ENCODE assay signal across 9 cellular contexts in the genomic region with DNA sequence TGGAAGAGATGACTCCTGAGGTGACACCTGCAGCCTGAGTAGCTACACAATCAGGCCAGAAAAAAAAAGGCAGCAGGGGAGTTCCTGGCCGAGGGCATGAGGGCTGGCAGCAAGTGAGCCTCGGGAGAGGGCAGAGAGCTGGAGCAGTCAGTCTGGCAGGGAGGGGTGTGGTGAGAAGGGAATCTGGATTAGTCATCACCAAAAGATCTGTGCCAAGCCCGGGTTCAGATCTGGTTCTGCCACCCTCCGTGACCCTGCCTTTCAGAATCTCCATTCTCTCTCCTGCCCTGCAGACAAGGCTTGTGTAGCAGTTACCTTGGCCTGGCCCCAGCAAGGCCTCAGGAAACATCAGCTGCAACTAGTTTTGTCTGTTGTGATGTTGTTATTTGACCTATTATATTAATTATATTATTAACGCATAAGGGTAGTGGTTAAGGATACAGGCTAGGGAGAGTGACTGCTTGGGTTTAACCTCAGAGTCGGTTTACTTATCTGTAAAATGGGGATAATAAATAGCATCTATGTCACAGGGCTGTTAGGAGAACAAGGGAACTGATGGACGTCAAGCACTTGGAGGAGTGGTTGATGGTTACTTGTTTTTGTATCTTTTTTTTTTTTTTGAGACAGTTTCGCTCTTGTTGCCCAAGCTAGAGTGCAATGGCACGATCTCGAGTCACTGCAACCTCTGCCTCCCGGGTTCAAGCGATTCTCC. TPM values are rescaled to one million over a fixed set of nuclear protein-coding genes. Genes with fewer than 3 reads are reported as not detected.
DNase-seq lines count a peak whose midpoint lies in the region; ATAC-seq and TF ChIP-seq lines count a peak whose summit lies in the region.
"Had no signal": no experiment of that assay in that cellular context is flagged by ENCODE, and none has a peak within 500 bp of the region (broad histone marks: within the 10 kb centered on the region; RNA-seq: fewer than 3 reads in every experiment).

No MANE protein-coding gene starts in this region.

- no peaks in the 10 kb centered on the region for H3K9me3 Mint-ChIP-seq in activated CD4-positive, alpha-beta T cell treated with anti-CD3 and anti-CD28 coated beads for 36 hours (ENCODE audit: low read depth)
- no peaks in the 10 kb centered on the region for H3K9me3 Mint-ChIP-seq in activated CD8-positive, alpha-beta memory T cell treated with anti-CD3 and anti-CD28 coated beads, Interleukin-2, amount 10 ng/mL, durations not matched to agents 7 days and 5 days (ENCODE audit: low read depth)

- peaks cover 10% of the 10 kb centered on the region for H4K20me1 ChIP-seq in SK-N-SH (ENCODE audit: insufficient read depth)

- no peaks in the 10 kb centered on the region for H3K9me3 ChIP-seq in SK-N-SH
- H3K9me3 ChIP-seq in skeletal muscle tissue (ENCODE audit: control insufficient read depth in 3 of 3, low read length in 3 of 3) = no peaks in the 10 kb centered on the region
- H3K9me3 ChIP-seq: BLaER1 had no signal

- CTCF ChIA-PET in activated CD4-positive, alpha-beta T cell treated with anti-CD3 and anti-CD28 coated beads for 36 hours (lab: Charles Lee) = interaction anchor here (1.3 to 2.9 kb wide), 2 partner anchors 9 to 13 kb away, joined by 3 to 18 read pairs; no protein-coding TSS in a partner anchor
- CTCF ChIA-PET in SK-N-SH (lab: Yijun Ruan, JAX) = interaction anchor here (2.0 kb wide), 1 partner anchor 9 kb away, joined by 26 read pairs; no protein-coding TSS in a partner anchor
- CTCF ChIA-PET in activated CD8-positive, alpha-beta memory T cell treated with anti-CD3 and anti-CD28 coated beads, Interleukin-2, amount 10 ng/mL, durations not matched to agents 7 days and 5 days (lab: Charles Lee) = interaction anchor here (1.7 kb wide), 2 partner anchors 9 to 34 kb away, joined by 3 to 9 read pairs; no protein-coding TSS in a partner anchor

- WGBS in SK-N-SH (ENCODE audit: low lambda C conversion rate) = 61% methylated on average over 12 of the region's 12 CpGs

- intact Hi-C loops in activated CD4-positive, alpha-beta T cell treated with anti-CD3 and anti-CD28 coated beads for 36 hours (cut with DNase I, micrococcal nuclease) = loop anchor here in 1 of 2 experiments (10.0 kb wide), 2 partner anchors 468 to 1178 kb away; a partner anchor contains a TSS

- H3K4me1 Mint-ChIP-seq in activated CD4-positive, alpha-beta T cell treated with anti-CD3 and anti-CD28 coated beads for 36 hours = peaks cover 35% of the 10 kb centered on the region
- peaks cover 39% of the 10 kb centered on the region for H3K4me1 Mint-ChIP-seq in activated CD8-positive, alpha-beta memory T cell treated with anti-CD3 and anti-CD28 coated beads, Interleukin-2, amount 10 ng/mL, durations not matched to agents 7 days and 5 days

- POLR2A ChIA-PET in activated CD4-positive, alpha-beta T cell treated with anti-CD3 and anti-CD28 coated beads for 36 hours (lab: Charles Lee) = no interaction called here
- POLR2A ChIA-PET in SK-N-SH (lab: Yijun Ruan, JAX) = interaction anchor here (1.3 kb wide), 1 partner anchor 9 kb away, joined by 4 read pairs; no protein-coding TSS in a partner anchor

- no peak for TF ChIP-seq EP300 in SK-N-SH (IDR thresholded peaks at IDR 0.05; ENCODE audit: borderline replicate concordance in 1 of 2, low read depth in 1 of 2, low read length in 1 of 2)

- peak overlapping the region; percentile 44; the same call in 1 of the 2 replicates for H2AFZ ChIP-seq in SK-N-SH (ENCODE audit: low read depth)

- peaks cover 11% of the 10 kb centered on the region for H3K36me3 Mint-ChIP-seq in activated CD4-positive, alpha-beta T cell treated with anti-CD3 and anti-CD28 coated beads for 36 hours (ENCODE audit: low read depth)
- peaks cover 11% of the 10 kb centered on the region for H3K36me3 Mint-ChIP-seq in activated CD8-positive, alpha-beta memory T cell treated with anti-CD3 and anti-CD28 coated beads, Interleukin-2, amount 10 ng/mL, durations not matched to agents 7 days and 5 days

- peak overlapping the region; percentile 23 to 26; a peak in 3 of 4 replicates for H3K27ac ChIP-seq in SK-N-SH (ENCODE audit: low read depth in 2 of 2, low read length in 1 of 2)
- peak overlapping the region; percentile 69 for H3K27ac ChIP-seq in foreskin keratinocyte
- peak overlapping the region; percentile 72 for H3K27ac ChIP-seq in skeletal muscle tissue (ENCODE audit: low read depth, low read length)
- H3K27ac ChIP-seq: BLaER1 had no signal

- H3K4me2 ChIP-seq in SK-N-SH = peak overlapping the region; percentile 39; the same call in 1 of the 2 replicates
- H3K4me2 ChIP-seq: BLaER1 had no signal

- no peaks in the 10 kb centered on the region for H3K27me3 Mint-ChIP-seq in activated CD4-positive, alpha-beta T cell treated with anti-CD3 and anti-CD28 coated beads for 36 hours
- H3K27me3 Mint-ChIP-seq in activated CD8-positive, alpha-beta memory T cell treated with anti-CD3 and anti-CD28 coated beads, Interleukin-2, amount 10 ng/mL, durations not matched to agents 7 days and 5 days = no peaks in the 10 kb centered on the region

- peak overlapping the region; percentile 40 for H3K27ac Mint-ChIP-seq in activated CD4-positive, alpha-beta T cell treated with anti-CD3 and anti-CD28 coated beads for 36 hours
- H3K27ac Mint-ChIP-seq in activated CD8-positive, alpha-beta memory T cell treated with anti-CD3 and anti-CD28 coated beads, Interleukin-2, amount 10 ng/mL, durations not matched to agents 7 days and 5 days = no peak overlapping the region

- H3K4me1 ChIP-seq in SK-N-SH (ENCODE audit: control insufficient read depth in 1 of 2, insufficient read depth in 2 of 2, low read depth in 1 of 2, low read length in 1 of 2) (peaks cover 14% of the 10 kb centered on the region in 2 experiments; a peak in 3 of 4 replicates), foreskin keratinocyte (peaks cover 6% of the 10 kb centered on the region), skeletal muscle tissue (ENCODE audit: control insufficient read depth in 3 of 3, insufficient read depth in 3 of 3, low read length in 3 of 3) (peaks cover 15 to 28% (median 15%) of the 10 kb centered on the region in 3 donors)

- no peaks in the 10 kb centered on the region for H3K9me2 ChIP-seq in SK-N-SH

- H3K4me3 ChIP-seq in SK-N-SH (ENCODE audit: low read depth in 2 of 2, low read length in 1 of 2) (no peak overlapping the region), skeletal muscle tissue (ENCODE audit: low read length in 3 of 3) (no peak overlapping the region)
- H3K4me3 ChIP-seq: BLaER1 had no signal

- peak; percentile 44 for DNase-seq in activated CD4-positive, alpha-beta T cell treated with anti-CD3 and anti-CD28 coated beads for 36 hours
- no peak for DNase-seq in activated CD4-positive, alpha-beta T cell treated with anti-CD3 and anti-CD28 coated beads, Interleukin-2, amount 50 U/mL, for 4 hours
- DNase-seq in SK-N-SH = no peak
- DNase-seq in foreskin keratinocyte = peak; percentile 83 to 91
- no peak for DNase-seq in activated CD8-positive, alpha-beta memory T cell treated with anti-CD3 and anti-CD28 coated beads for 24 hours
- no peak for DNase-seq in activated CD8-positive, alpha-beta memory T cell treated with anti-CD3 and anti-CD28 coated beads, Interleukin-2, amount 10 ng/mL, durations not matched to agents 7 days and 5 days

- peaks cover 20% of the 10 kb centered on the region for H3K79me2 ChIP-seq in SK-N-SH (ENCODE audit: insufficient read depth)

- TF ChIP-seq CTCF in SK-N-SH (IDR thresholded peaks at IDR 0.05) = no peak
- no peak for TF ChIP-seq CTCF in foreskin keratinocyte (conservative IDR thresholded peaks at IDR 0.05)

- peaks cover 0 to 8% of the 10 kb centered on the region in 2 experiments for H3K36me3 ChIP-seq in SK-N-SH (replicated peaks in 1 of 2; ENCODE audit: control insufficient read depth in 1 of 2, insufficient read depth in 2 of 2, low read length in 1 of 2)
- peaks cover 0 to 4% (median 4%) of the 10 kb centered on the region in 3 donors for H3K36me3 ChIP-seq in skeletal muscle tissue (ENCODE audit: control insufficient read depth in 3 of 3, insufficient read depth in 3 of 3, low read length in 3 of 3)

- TF ChIP-seq RAD21 in SK-N-SH (IDR thresholded peaks at IDR 0.05; ENCODE audit: low read length) = no peak

- peak; percentile 3 for ATAC-seq in activated CD4-positive, alpha-beta T cell treated with anti-CD3 and anti-CD28 coated beads for 36 hours
- peak; percentile 52 for ATAC-seq in foreskin keratinocyte
- ATAC-seq in activated CD8-positive, alpha-beta memory T cell treated with anti-CD3 and anti-CD28 coated beads, Interleukin-2, amount 10 ng/mL, durations not matched to agents 7 days and 5 days = no peak
- ATAC-seq in GM21786 (IDR thresholded peaks at IDR 0.05; ENCODE audit: unreplicated experiment) = no peak

- no peak overlapping the region for H3K4me3 Mint-ChIP-seq in activated CD4-positive, alpha-beta T cell treated with anti-CD3 and anti-CD28 coated beads for 36 hours
- no peak overlapping the region for H3K4me3 Mint-ChIP-seq in activated CD8-positive, alpha-beta memory T cell treated with anti-CD3 and anti-CD28 coated beads, Interleukin-2, amount 10 ng/mL, durations not matched to agents 7 days and 5 days

- no peaks in the 10 kb centered on the region for H3K27me3 ChIP-seq in SK-N-SH (ENCODE audit: insufficient read depth)
- H3K27me3 ChIP-seq in foreskin keratinocyte = no peaks in the 10 kb centered on the region
- H3K27me3 ChIP-seq in skeletal muscle tissue (ENCODE audit: control insufficient read depth in 3 of 3, insufficient read depth in 3 of 3, low read length in 3 of 3) = no peaks in the 10 kb centered on the region
- H3K27me3 ChIP-seq: BLaER1 had no signal

- peaks cover 19% of the 10 kb centered on the region for H3F3A ChIP-seq in SK-N-SH (replicated peaks; ENCODE audit: insufficient read depth)

- H3K9ac ChIP-seq in SK-N-SH (0 out of 2 replicates have a peak overlapping the region, but pooled peaks have one; percentile 9), skeletal muscle tissue (ENCODE audit: low read depth in 1 of 3, low read length in 3 of 3) (peak overlapping the region; percentile 40 to 51 (median 41))
- H3K9ac ChIP-seq: BLaER1 had no signal

RNA-seq across cellular contexts. Expression of a gene that starts 2.7 kb away (rescaled TPM):
- total RNA-seq in activated CD4-positive, alpha-beta T cell treated with anti-CD3 and anti-CD28 coated beads for 36 hours = 100 to 1,000 TPM; 345 to 452 TPM
- polyA plus RNA-seq in SK-N-SH (2012; rRNA removed) (999 and 1,027 TPM in 2 replicates), foreskin keratinocyte (1,017 and 1,104 TPM in 2 replicates)
- polyA plus RNA-seq in SK-N-SH (2012; cell fraction: cytosol; rRNA removed) = 704 and 867 TPM in 2 replicates
- polyA plus RNA-seq in SK-N-SH (2012; cell fraction: nucleus; rRNA removed) = 330 and 555 TPM in 2 replicates
- total RNA-seq in foreskin keratinocyte (741 and 844 TPM in 2 replicates), skeletal muscle tissue (195 TPM)
- total RNA-seq in activated CD8-positive, alpha-beta memory T cell treated with anti-CD3 and anti-CD28 coated beads, Interleukin-2, amount 10 ng/mL, durations not matched to agents 7 days and 5 days = 100 to 1,000 TPM; 411 to 479 TPM

RNA-seq across cellular contexts. Expression of a gene that starts 15.1 kb away (rescaled TPM):
- not detected for total RNA-seq in activated CD4-positive, alpha-beta T cell treated with anti-CD3 and anti-CD28 coated beads for 36 hours
- polyA plus RNA-seq in SK-N-SH (2012; rRNA removed) (not detected in 2 replicates), foreskin keratinocyte (1.2 and 2.6 TPM in 2 replicates)
- polyA plus RNA-seq in SK-N-SH (2012; cell fraction: cytosol; rRNA removed) = not detected in 2 replicates
- not detected in 2 replicates for polyA plus RNA-seq in SK-N-SH (2012; cell fraction: nucleus; rRNA removed)
- total RNA-seq in foreskin keratinocyte (1.2 and 1.6 TPM in 2 replicates), skeletal muscle tissue (141 TPM)
- not detected for total RNA-seq in activated CD8-positive, alpha-beta memory T cell treated with anti-CD3 and anti-CD28 coated beads, Interleukin-2, amount 10 ng/mL, durations not matched to agents 7 days and 5 days

RNA-seq across cellular contexts. Expression of a gene that starts 21.9 kb away (rescaled TPM):
- total RNA-seq in activated CD4-positive, alpha-beta T cell treated with anti-CD3 and anti-CD28 coated beads for 36 hours = 100 to 1,000 TPM; 111 to 117 TPM
- polyA plus RNA-seq in SK-N-SH (2012; rRNA removed) (566 and 712 TPM in 2 replicates), foreskin keratinocyte (194 and 197 TPM in 2 replicates)
- polyA plus RNA-seq in SK-N-SH (2012; cell fraction: cytosol; rRNA removed) = 448 and 578 TPM in 2 replicates
- polyA plus RNA-seq in SK-N-SH (2012; cell fraction: nucleus; rRNA removed) = 348 and 359 TPM in 2 replicates
- total RNA-seq in foreskin keratinocyte (195 and 196 TPM in 2 replicates), skeletal muscle tissue (97.6 TPM)
- total RNA-seq in activated CD8-positive, alpha-beta memory T cell treated with anti-CD3 and anti-CD28 coated beads, Interleukin-2, amount 10 ng/mL, durations not matched to agents 7 days and 5 days = 100 to 1,000 TPM; 141 to 166 TPM

RNA-seq across cellular contexts. Expression of a gene that starts 22.5 kb away (rescaled TPM):
- 10 to 100 TPM; 89.6 to 97.3 TPM for total RNA-seq in activated CD4-positive, alpha-beta T cell treated with anti-CD3 and anti-CD28 coated beads for 36 hours
- polyA plus RNA-seq in SK-N-SH (2012; rRNA removed) = 54.8 and 140 TPM in 2 replicates
- polyA plus RNA-seq in SK-N-SH (2012; cell fraction: cytosol; rRNA removed) = 63.6 and 68.8 TPM in 2 replicates
- polyA plus RNA-seq in SK-N-SH (2012; cell fraction: nucleus; rRNA removed) = 33.0 and 56.9 TPM in 2 replicates
- 116 and 128 TPM in 2 replicates for total RNA-seq in foreskin keratinocyte
- 93.5 and 95.2 TPM in 2 replicates for polyA plus RNA-seq in foreskin keratinocyte
- 121 TPM for total RNA-seq in skeletal muscle tissue
- 10 to 100 TPM; 63.2 to 65.3 TPM for total RNA-seq in activated CD8-positive, alpha-beta memory T cell treated with anti-CD3 and anti-CD28 coated beads, Interleukin-2, amount 10 ng/mL, durations not matched to agents 7 days and 5 days

RNA-seq across cellular contexts. Expression of a gene that starts 26.2 kb away (rescaled TPM):
- total RNA-seq in activated CD4-positive, alpha-beta T cell treated with anti-CD3 and anti-CD28 coated beads for 36 hours = not detected
- polyA plus RNA-seq in SK-N-SH (2012; rRNA removed) = 0.18 TPM in 1 of 2 replicates, not detected in the other
- polyA plus RNA-seq in SK-N-SH (2012; cell fraction: cytosol; rRNA removed) = not detected in 2 replicates
- 0.08 and 0.74 TPM in 2 replicates for polyA plus RNA-seq in SK-N-SH (2012; cell fraction: nucleus; rRNA removed)
- total RNA-seq in foreskin keratinocyte = not detected in 2 replicates
- not detected in 2 replicates for polyA plus RNA-seq in foreskin keratinocyte
- total RNA-seq in skeletal muscle tissue = not detected
- not detected for total RNA-seq in activated CD8-positive, alpha-beta memory T cell treated with anti-CD3 and anti-CD28 coated beads, Interleukin-2, amount 10 ng/mL, durations not matched to agents 7 days and 5 days

Comparison
In these comparisons a context has a peak if more than half of its experiments do, and no peak if none do; other contexts are left out.
1. DNase-seq: peak in activated CD4-positive, alpha-beta T cell treated with anti-CD3 and anti-CD28 coated beads for 36 hours (single experiment) and foreskin keratinocyte (2 of 2); none in activated CD4-positive, alpha-beta T cell treated with anti-CD3 and anti-CD28 coated beads, Interleukin-2, amount 50 U/mL, for 4 hours (0 of 2), SK-N-SH (single experiment), activated CD8-positive, alpha-beta memory T cell treated with anti-CD3 and anti-CD28 coated beads for 24 hours (single experiment) and activated CD8-positive, alpha-beta memory T cell treated with anti-CD3 and anti-CD28 coated beads, Interleukin-2, amount 10 ng/mL, durations not matched to agents 7 days and 5 days (single experiment).
2. ATAC-seq: peak in activated CD4-positive, alpha-beta T cell treated with anti-CD3 and anti-CD28 coated beads for 36 hours (single experiment) and foreskin keratinocyte (single experiment); none in activated CD8-positive, alpha-beta memory T cell treated with anti-CD3 and anti-CD28 coated beads, Interleukin-2, amount 10 ng/mL, durations not matched to agents 7 days and 5 days (single experiment) and GM21786 (single experiment).
3. RNA of a gene that starts 15.1 kb away (total RNA-seq): 141 TPM in skeletal muscle tissue (single experiment); 1.2 to 1.6 TPM in foreskin keratinocyte, not detected in activated CD4-positive, alpha-beta T cell treated with anti-CD3 and anti-CD28 coated beads for 36 hours and not detected in activated CD8-positive, alpha-beta memory T cell treated with anti-CD3 and anti-CD28 coated beads, Interleukin-2, amount 10 ng/mL, durations not matched to agents 7 days and 5 days; every median in the first group is over 10 times any median in the second.
4. Peak in every context shown above with its lines, with median percentiles within 50 percentile points of each other: H3K27ac ChIP-seq.